8 cellular contexts compared by ENCODE assay signal in the genomic region with DNA sequence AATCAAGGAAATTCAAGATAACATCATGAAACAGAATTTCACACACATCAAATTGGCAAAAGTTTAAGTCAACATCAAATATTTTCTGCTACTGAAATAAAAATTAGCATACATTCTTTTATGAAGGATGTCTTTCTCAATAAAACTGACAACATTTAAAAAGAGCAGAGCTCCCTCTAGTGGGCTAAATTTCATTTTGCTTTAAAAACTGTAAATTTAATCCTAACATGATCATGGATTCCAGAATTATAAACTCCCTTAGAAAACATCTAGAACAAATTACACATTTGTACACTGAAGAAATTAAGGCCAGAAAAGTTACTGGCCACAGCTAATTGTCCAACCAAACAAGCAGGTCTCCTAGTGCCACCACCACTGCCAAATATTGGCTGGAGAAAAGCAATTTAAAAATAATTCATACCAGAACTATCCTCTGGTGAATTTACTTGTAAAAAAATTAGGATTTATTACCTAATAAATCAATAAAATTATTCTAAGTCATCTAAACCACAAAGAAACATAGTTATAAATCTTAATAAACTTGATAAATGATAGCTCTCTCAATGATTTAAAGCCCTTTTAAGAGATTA. TPM values are rescaled to one million over a fixed set of nuclear protein-coding genes. Genes with fewer than 3 reads are reported as not detected.
DNase-seq lines count a peak whose midpoint lies in the region; ATAC-seq and TF ChIP-seq lines count a peak whose summit lies in the region.
"Had no signal": no experiment of that assay in that cellular context is flagged by ENCODE, and none has a peak within 500 bp of the region (broad histone marks: within the 10 kb centered on the region; RNA-seq: fewer than 3 reads in every experiment).

No MANE protein-coding gene starts in this region.

- H3K27me3 Mint-ChIP-seq in activated naive CD8-positive, alpha-beta T cell treated with anti-CD3 and anti-CD28 coated beads for 36 hours: no peaks in the 10 kb centered on the region

- H3K4me3 ChIP-seq in body of pancreas: no peak overlapping the region

- intact Hi-C loops in body of pancreas (cut with DNase I): no loop called here

- H3K36me3 ChIP-seq in body of pancreas (replicated peaks in 1 of 2; ENCODE audit: insufficient read depth in 1 of 2, low read depth in 2 of 2): no peaks in the 10 kb centered on the region

- H3K27ac ChIP-seq in body of pancreas: no peak overlapping the region
- H3K27ac ChIP-seq: neutrophil had no signal

- peaks cover 26% of the 10 kb centered on the region for H3K4me1 ChIP-seq in body of pancreas

- no peaks in the 10 kb centered on the region for H3K36me3 Mint-ChIP-seq in activated naive CD8-positive, alpha-beta T cell treated with anti-CD3 and anti-CD28 coated beads for 36 hours

- H3K4me1 Mint-ChIP-seq in activated naive CD8-positive, alpha-beta T cell treated with anti-CD3 and anti-CD28 coated beads for 36 hours: no peaks in the 10 kb centered on the region

- H3K4me3 Mint-ChIP-seq in activated naive CD8-positive, alpha-beta T cell treated with anti-CD3 and anti-CD28 coated beads for 36 hours: no peak overlapping the region

- DNase-seq in EH (ENCODE audit: low read depth) (peak; percentile 47), KG1 (lab: John Stamatoyannopoulos, UW) (peak; percentile 19), body of pancreas (no peak), medulla oblongata (ENCODE audit: extremely low spot score) (peak; percentile 62), activated gamma-delta T cell (lab: John Stamatoyannopoulos, UW) (no peak)
- DNase-seq in activated naive CD8-positive, alpha-beta T cell treated with anti-CD3 and anti-CD28 coated beads for 36 hours: no peak

- peak in 6 of 7 experiments; percentile 43 to 53 (median 50) for TF ChIP-seq CTCF in body of pancreas (IDR thresholded peaks at IDR 0.05)

- ATAC-seq in body of pancreas (no peak), HG02852 (IDR thresholded peaks at IDR 0.05; ENCODE audit: unreplicated experiment) (no peak)

- H3K9me3 Mint-ChIP-seq in activated naive CD8-positive, alpha-beta T cell treated with anti-CD3 and anti-CD28 coated beads for 36 hours: no peaks in the 10 kb centered on the region

- TF ChIP-seq POLR2A in body of pancreas (IDR thresholded peaks at IDR 0.05): no peak

- no peaks in the 10 kb centered on the region for H3K9me3 ChIP-seq in body of pancreas
- H3K9me3 ChIP-seq: neutrophil had no signal

- no peak overlapping the region for H3K27ac Mint-ChIP-seq in activated naive CD8-positive, alpha-beta T cell treated with anti-CD3 and anti-CD28 coated beads for 36 hours

- no peaks in the 10 kb centered on the region for H3K27me3 ChIP-seq in body of pancreas
- H3K27me3 ChIP-seq: neutrophil had no signal

RNA-seq across cellular contexts. Expression of a gene that starts 31.2 kb away (rescaled TPM):
- 1 to 10 TPM in 1 of 2 donors, under 1 TPM in 1; 0.66 to 2.3 TPM for total RNA-seq in body of pancreas
- total RNA-seq in activated naive CD8-positive, alpha-beta T cell treated with anti-CD3 and anti-CD28 coated beads for 36 hours: 10 to 100 TPM; 23.6 to 25.5 TPM

Comparison
In these comparisons a context has a peak if more than half of its experiments do, and no peak if none do; other contexts are left out.
1. DNase-seq: peak in EH (single experiment), KG1 (single experiment) and medulla oblongata (single experiment); none in body of pancreas (0 of 4), activated naive CD8-positive, alpha-beta T cell treated with anti-CD3 and anti-CD28 coated beads for 36 hours (single experiment) and activated gamma-delta T cell (single experiment).
2. RNA of a gene that starts 31.2 kb away (total RNA-seq): 23.6 to 25.5 TPM in activated naive CD8-positive, alpha-beta T cell treated with anti-CD3 and anti-CD28 coated beads for 36 hours; 0.66 to 2.3 TPM in body of pancreas; every median in the first group is over 4 times any median in the second.